In the genomic region with DNA sequence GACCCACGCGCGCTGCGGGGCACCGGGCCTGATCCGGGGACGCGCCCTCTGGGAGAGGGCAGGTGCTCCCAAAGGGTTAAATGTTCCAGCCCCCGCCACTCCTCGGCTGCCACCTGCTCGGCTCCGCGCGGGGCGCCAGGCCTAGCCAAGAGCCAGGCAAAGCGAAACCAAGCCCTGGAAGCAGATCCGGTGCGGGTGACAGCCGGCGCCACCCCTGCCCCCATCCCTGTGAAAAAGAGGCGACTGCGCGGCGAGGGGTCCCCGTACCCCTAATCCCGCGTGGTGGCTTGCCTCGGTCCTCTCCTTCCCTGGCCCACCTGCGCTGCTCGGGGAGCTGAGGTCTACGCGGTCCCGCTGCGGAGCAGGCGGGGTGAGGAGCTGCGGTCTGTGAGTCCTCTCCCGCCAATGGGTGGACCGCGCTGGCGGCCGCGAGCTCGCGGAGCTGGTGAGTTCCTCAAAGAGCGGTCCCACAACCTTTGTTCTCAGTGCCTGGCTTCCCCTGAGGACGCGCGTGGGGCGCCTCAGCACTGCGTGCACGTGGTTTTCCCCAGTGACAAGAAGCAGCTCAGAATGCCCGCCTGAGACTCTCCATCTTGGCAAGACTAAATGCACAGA, we compare ENCODE assay signal across 8 cellular contexts. TPM values are rescaled to one million over a fixed set of nuclear protein-coding genes. Genes with fewer than 3 reads are reported as not detected.
DNase-seq lines count a peak whose midpoint lies in the region; ATAC-seq, FAIRE-seq and TF ChIP-seq lines count a peak whose summit lies in the region.

A gene (minus strand): TSS at position 610 of the 615 bp plus-strand sequence.

- DNase-seq in NCI-H2107 treated with DMSO at 0.1 percent for 48 hours (lab: John Stamatoyannopoulos, UW; ENCODE audit: unreplicated experiment), result peak; percentile 59
- no peak for DNase-seq in NCI-H2107 (lab: John Stamatoyannopoulos, UW)
- peak; percentile 73 for DNase-seq in NCI-H1092 (lab: John Stamatoyannopoulos, UW)
- DNase-seq in cerebellum (ENCODE audit: low spot score), result peak; percentile 67
- DNase-seq in kidney, result peak; percentile 87
- peak; percentile 77 for DNase-seq in small intestine

- peak within 1 kb of the TSS; percentile 79 to 84 for H3K4me3 ChIP-seq in kidney (ENCODE audit: low read length in 2 of 2)
- H3K4me3 ChIP-seq in small intestine (ENCODE audit: low read depth in 1 of 2, low read length in 2 of 2), result peak within 1 kb of the TSS; percentile 59 to 66

- intact Hi-C loops in kidney (cut with DNase I), result no loop called here

- no peaks in the 10 kb centered on the region for H3K27me3 ChIP-seq in small intestine (ENCODE audit: control insufficient read depth in 2 of 2, insufficient read depth in 2 of 2, low read length in 2 of 2)

- H3K4me1 ChIP-seq in kidney (ENCODE audit: control insufficient read depth in 1 of 2, insufficient read depth in 1 of 2, low read depth in 1 of 2, low read length in 2 of 2) (peaks cover 5 to 8% of the 10 kb centered on the region in 2 donors), small intestine (ENCODE audit: control insufficient read depth in 2 of 2, insufficient read depth in 1 of 2, low read depth in 1 of 2, low read length in 1 of 2) (peaks cover 2 to 5% of the 10 kb centered on the region in 2 donors)

- H3K9ac ChIP-seq in kidney (ENCODE audit: low read length in 2 of 2), result peak within 1 kb of the TSS; percentile 89 to 90

- no peak for TF ChIP-seq CTCF in kidney (IDR thresholded peaks at IDR 0.05; ENCODE audit: borderline replicate concordance, extremely low read depth, insufficient read depth)

- H3K27ac ChIP-seq in kidney (ENCODE audit: low read depth in 2 of 2, low read length in 2 of 2) (peak within 1 kb of the TSS; percentile 94 to 96), small intestine (ENCODE audit: low read depth in 1 of 2, low read length in 1 of 2) (peak within 1 kb of the TSS in 1 of 2 donors; percentile 90)

- H3K36me3 ChIP-seq in kidney (ENCODE audit: control insufficient read depth in 1 of 2, insufficient read depth in 2 of 2, low read length in 2 of 2) (no peaks in the 10 kb centered on the region), small intestine (ENCODE audit: control insufficient read depth in 2 of 2, insufficient read depth in 2 of 2, low read length in 2 of 2) (no peaks in the 10 kb centered on the region)

- H3K9me3 ChIP-seq in kidney (ENCODE audit: control insufficient read depth in 1 of 2, low read length in 2 of 2) (no peaks in the 10 kb centered on the region), small intestine (ENCODE audit: control insufficient read depth, low read depth) (no peaks in the 10 kb centered on the region)

- 1 to 2% (median 1%) methylated on average over 49 to 52 of the region's 52 CpGs for WGBS in small intestine, 3 donors

- FAIRE-seq in kidney (lab: Jason Lieb, UNC), result no peak
- FAIRE-seq in small intestine (lab: Jason Lieb, UNC), result no peak

- ATAC-seq in activated CD4-positive, CD25-positive, alpha-beta regulatory T cell treated with anti-CD3 and anti-CD28 coated beads, Interleukin-2, amount 50 U/mL, for 24 hours, result peak; percentile 45 to 55
- no peak for ATAC-seq in HG02759 (IDR thresholded peaks at IDR 0.05; ENCODE audit: unreplicated experiment)

RNA-seq across cellular contexts. Expression of the gene that starts here (rescaled TPM):
- 89.6 TPM for total RNA-seq in cerebellum
- total RNA-seq in kidney, result 13.2 TPM
- polyA plus RNA-seq in kidney (ENCODE audit: insufficient read depth, low read depth, low replicate concordance), result 32.2 TPM
- 1 to 10 TPM; 5.1 to 8.3 (median 6.2) TPM for polyA plus RNA-seq in small intestine
